ENCODE assay signal across 2 cellular contexts in the genomic region with DNA sequence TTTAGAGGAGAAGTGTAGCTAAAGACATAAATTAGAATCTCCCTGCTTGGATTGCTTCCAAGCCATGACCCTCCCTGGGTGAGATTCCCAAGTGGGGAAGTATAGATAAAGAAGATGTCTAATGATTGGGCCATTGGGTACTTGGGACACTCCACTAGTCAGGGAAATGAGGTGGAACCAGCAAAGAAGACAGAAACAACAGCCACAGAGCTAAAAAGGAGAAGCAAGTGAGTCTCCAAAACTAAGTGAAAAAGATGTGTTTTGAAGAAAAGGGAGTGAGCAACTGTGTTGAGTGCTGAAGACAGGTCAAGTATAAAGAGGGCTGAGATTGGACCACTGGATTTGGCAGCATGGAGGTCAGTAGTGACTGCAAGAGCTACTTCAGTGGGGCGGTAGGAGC.
A peak's percentile ranks its signal among the peaks of the same experiment; 100 is the strongest.
TF ChIP-seq lines count a peak whose summit lies in the region.

No MANE protein-coding gene starts in this region.

TF ChIP-seq in K562, 482 proteins besides CTCF, POLR2A, EP300 and RAD21:
- TF ChIP-seq RERE (CRISPR knock-in tag; IDR thresholded peaks at IDR 0.05; ENCODE audit: borderline replicate concordance) (no peak), KLF10 (CRISPR knock-in tag; IDR thresholded peaks at IDR 0.05) (no peak), SAFB (IDR thresholded peaks at IDR 0.05; ENCODE audit: borderline replicate concordance, low read depth, low read length) (no peak), L3MBTL2 (IDR thresholded peaks at IDR 0.05) (no peak), TCF3 (CRISPR knock-in tag; IDR thresholded peaks at IDR 0.05) (0 out of 2 replicates have a peak, but pooled peaks have one; percentile 2), EHMT2 (IDR thresholded peaks at IDR 0.05) (0 out of 2 replicates have a peak, but pooled peaks have one; percentile 53), FOXK2 (conservative IDR thresholded peaks at IDR 0.05 in 1 of 2, IDR thresholded peaks at IDR 0.05 in 1 of 2; ENCODE audit: low read depth in 2 of 2) (peak in 1 of 2 experiments; percentile 65; a peak in 1 of 4 replicates), MEIS2 (IDR thresholded peaks at IDR 0.05; ENCODE audit: partially characterized antibody) (peak; percentile 49), ZBTB1 (CRISPR knock-in tag; IDR thresholded peaks at IDR 0.05; ENCODE audit: borderline replicate concordance, low read depth) (no peak), ZFX (CRISPR knock-in tag; IDR thresholded peaks at IDR 0.05) (0 out of 2 replicates have a peak, but pooled peaks have one; percentile 6), HCFC1 (IDR thresholded peaks at IDR 0.05; ENCODE audit: low read depth, low read length) (no peak), RBBP5 (IDR thresholded peaks at IDR 0.05; ENCODE audit: borderline replicate concordance, insufficient read depth, low read length, poor library complexity, severe bottlenecking) (no peak), ATF7 (IDR thresholded peaks at IDR 0.05) (peak; percentile 35; the same call in 1 of the 2 replicates), CTBP1 (IDR thresholded peaks at IDR 0.05; ENCODE audit: borderline replicate concordance) (peak; percentile 17; the same call in 1 of the 2 replicates), NFIC (IDR thresholded peaks at IDR 0.05) (peak; percentile 63)
- TF ChIP-seq, protein P1, sequence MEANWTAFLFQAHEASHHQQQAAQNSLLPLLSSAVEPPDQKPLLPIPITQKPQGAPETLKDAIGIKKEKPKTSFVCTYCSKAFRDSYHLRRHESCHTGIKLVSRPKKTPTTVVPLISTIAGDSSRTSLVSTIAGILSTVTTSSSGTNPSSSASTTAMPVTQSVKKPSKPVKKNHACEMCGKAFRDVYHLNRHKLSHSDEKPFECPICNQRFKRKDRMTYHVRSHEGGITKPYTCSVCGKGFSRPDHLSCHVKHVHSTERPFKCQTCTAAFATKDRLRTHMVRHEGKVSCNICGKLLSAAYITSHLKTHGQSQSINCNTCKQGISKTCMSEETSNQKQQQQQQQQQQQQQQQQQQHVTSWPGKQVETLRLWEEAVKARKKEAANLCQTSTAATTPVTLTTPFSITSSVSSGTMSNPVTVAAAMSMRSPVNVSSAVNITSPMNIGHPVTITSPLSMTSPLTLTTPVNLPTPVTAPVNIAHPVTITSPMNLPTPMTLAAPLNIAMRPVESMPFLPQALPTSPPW (CRISPR knock-in tag; IDR thresholded peaks at IDR 0.05): 0 out of 2 replicates have a peak, but pooled peaks have one; percentile 11
- TF ChIP-seq, protein P2, sequence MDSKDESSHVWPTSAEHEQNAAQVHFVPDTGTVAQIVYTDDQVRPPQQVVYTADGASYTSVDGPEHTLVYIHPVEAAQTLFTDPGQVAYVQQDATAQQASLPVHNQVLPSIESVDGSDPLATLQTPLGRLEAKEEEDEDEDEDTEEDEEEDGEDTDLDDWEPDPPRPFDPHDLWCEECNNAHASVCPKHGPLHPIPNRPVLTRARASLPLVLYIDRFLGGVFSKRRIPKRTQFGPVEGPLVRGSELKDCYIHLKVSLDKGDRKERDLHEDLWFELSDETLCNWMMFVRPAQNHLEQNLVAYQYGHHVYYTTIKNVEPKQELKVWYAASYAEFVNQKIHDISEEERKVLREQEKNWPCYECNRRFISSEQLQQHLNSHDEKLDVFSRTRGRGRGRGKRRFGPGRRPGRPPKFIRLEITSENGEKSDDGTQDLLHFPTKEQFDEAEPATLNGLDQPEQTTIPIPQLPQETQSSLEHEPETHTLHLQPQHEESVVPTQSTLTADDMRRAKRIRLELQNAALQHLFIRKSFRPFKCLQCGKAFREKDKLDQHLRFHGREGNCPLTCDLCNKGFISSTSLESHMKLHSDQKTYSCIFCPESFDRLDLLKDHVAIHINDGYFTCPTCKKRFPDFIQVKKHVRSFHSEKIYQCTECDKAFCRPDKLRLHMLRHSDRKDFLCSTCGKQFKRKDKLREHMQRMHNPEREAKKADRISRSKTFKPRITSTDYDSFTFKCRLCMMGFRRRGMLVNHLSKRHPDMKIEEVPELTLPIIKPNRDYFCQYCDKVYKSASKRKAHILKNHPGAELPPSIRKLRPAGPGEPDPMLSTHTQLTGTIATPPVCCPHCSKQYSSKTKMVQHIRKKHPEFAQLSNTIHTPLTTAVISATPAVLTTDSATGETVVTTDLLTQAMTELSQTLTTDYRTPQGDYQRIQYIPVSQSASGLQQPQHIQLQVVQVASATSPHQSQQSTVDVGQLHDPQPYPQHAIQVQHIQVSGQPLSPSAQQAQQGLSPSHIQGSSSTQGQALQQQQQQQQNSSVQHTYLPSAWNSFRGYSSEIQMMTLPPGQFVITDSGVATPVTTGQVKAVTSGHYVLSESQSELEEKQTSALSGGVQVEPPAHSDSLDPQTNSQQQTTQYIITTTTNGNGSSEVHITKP (IDR thresholded peaks at IDR 0.05; ENCODE audit: partially characterized antibody): peak; percentile 94

TF ChIP-seq in SK-N-SH, 30 proteins besides CTCF, POLR2A, EP300 and RAD21 (continued from another document):
- TF ChIP-seq MEF2A (IDR thresholded peaks at IDR 0.05; ENCODE audit: borderline replicate concordance, low read depth): no peak
- TF ChIP-seq, protein P3, sequence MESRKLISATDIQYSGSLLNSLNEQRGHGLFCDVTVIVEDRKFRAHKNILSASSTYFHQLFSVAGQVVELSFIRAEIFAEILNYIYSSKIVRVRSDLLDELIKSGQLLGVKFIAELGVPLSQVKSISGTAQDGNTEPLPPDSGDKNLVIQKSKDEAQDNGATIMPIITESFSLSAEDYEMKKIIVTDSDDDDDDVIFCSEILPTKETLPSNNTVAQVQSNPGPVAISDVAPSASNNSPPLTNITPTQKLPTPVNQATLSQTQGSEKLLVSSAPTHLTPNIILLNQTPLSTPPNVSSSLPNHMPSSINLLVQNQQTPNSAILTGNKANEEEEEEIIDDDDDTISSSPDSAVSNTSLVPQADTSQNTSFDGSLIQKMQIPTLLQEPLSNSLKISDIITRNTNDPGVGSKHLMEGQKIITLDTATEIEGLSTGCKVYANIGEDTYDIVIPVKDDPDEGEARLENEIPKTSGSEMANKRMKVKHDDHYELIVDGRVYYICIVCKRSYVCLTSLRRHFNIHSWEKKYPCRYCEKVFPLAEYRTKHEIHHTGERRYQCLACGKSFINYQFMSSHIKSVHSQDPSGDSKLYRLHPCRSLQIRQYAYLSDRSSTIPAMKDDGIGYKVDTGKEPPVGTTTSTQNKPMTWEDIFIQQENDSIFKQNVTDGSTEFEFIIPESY (IDR thresholded peaks at IDR 0.05; ENCODE audit: borderline replicate concordance, low read depth): no peak
- TF ChIP-seq REST (IDR thresholded peaks at IDR 0.05; ENCODE audit: low read depth, low read length): no peak
- no peak for TF ChIP-seq RXRA (IDR thresholded peaks at IDR 0.05; ENCODE audit: borderline replicate concordance, low read depth)
- TF ChIP-seq GATA2 (CRISPR knock-in tag; IDR thresholded peaks at IDR 0.05): no peak
TF ChIP-seq in SK-N-SH: peak in this region for 0.
